ENCODE assay signal across 1 cellular context in genomic region chr16:10654592-10655414, GRCh38.
TF ChIP-seq lines count a peak whose summit lies in the region.

No MANE protein-coding gene starts in this region.

TF ChIP-seq in HepG2, 621 proteins besides CTCF, POLR2A, EP300 and RAD21 (continued from another document and continues in another):
- TF ChIP-seq MIER2 (CRISPR knock-in tag; IDR thresholded peaks at IDR 0.05) = no peak
- TF ChIP-seq ZNF780A (CRISPR knock-in tag; IDR thresholded peaks at IDR 0.05) = no peak
- 0 out of 2 replicates have a peak, but pooled peaks have one; percentile 15 for TF ChIP-seq ZNF281 (CRISPR knock-in tag; IDR thresholded peaks at IDR 0.05; ENCODE audit: borderline replicate concordance)
- no peak for TF ChIP-seq HIC2 (CRISPR knock-in tag; IDR thresholded peaks at IDR 0.05; ENCODE audit: low read depth)
- no peak for TF ChIP-seq ZNF318 (CRISPR knock-in tag; IDR thresholded peaks at IDR 0.05)
- TF ChIP-seq SP140L (CRISPR knock-in tag; IDR thresholded peaks at IDR 0.05; ENCODE audit: borderline replicate concordance) = no peak
- no peak for TF ChIP-seq TFDP1 (CRISPR knock-in tag; IDR thresholded peaks at IDR 0.05; ENCODE audit: borderline replicate concordance)
- TF ChIP-seq ZNF407 (CRISPR knock-in tag; IDR thresholded peaks at IDR 0.05; ENCODE audit: not compliant biosample characterization) = no peak
- TF ChIP-seq AFF4 (CRISPR knock-in tag; IDR thresholded peaks at IDR 0.05) = no peak
- peak; percentile 39; the same call in 1 of the 2 replicates for TF ChIP-seq SAP130 (CRISPR knock-in tag; IDR thresholded peaks at IDR 0.05; ENCODE audit: low read depth)
- TF ChIP-seq ZNF691 (CRISPR knock-in tag; IDR thresholded peaks at IDR 0.05; ENCODE audit: borderline replicate concordance, low read depth) = no peak
- TF ChIP-seq MIXL1 (CRISPR knock-in tag; IDR thresholded peaks at IDR 0.05) = peak; percentile 69; the same call in 1 of the 2 replicates
- TF ChIP-seq ZHX1 (CRISPR knock-in tag; IDR thresholded peaks at IDR 0.05; ENCODE audit: low read depth) = no peak
